8 cellular contexts compared by ENCODE assay signal in genomic region chr7:6447589-6448210, GRCh38. TPM values are rescaled to one million over a fixed set of nuclear protein-coding genes. Genes with fewer than 3 reads are reported as not detected.
DNase-seq lines count a peak whose midpoint lies in the region; ATAC-seq and TF ChIP-seq lines count a peak whose summit lies in the region.

DAGLB (minus strand) TSS chr7:6447954; CDS start chr7:6447842, 112 bp downstream.

- H3K4me1 ChIP-seq in DND-41 (ENCODE audit: insufficient read depth, low read length) = peaks cover 34% of the 10 kb centered on the region
- H3K4me1 ChIP-seq in GM23338 (ENCODE audit: insufficient read depth) = no peaks in the 10 kb centered on the region; the same call in 1 of the 2 replicates
- peaks cover 4 to 42% (median 9%) of the 10 kb centered on the region in 3 donors for H3K4me1 ChIP-seq in esophagus squamous epithelium

- ATAC-seq in DND-41 (ENCODE audit: insufficient read depth, low read depth) (peak; percentile 86), GM23338 (peak; percentile 86)

- peak within 1 kb of the TSS; percentile 92 for H3K4me3 Mint-ChIP-seq in GM23338

- peak in 3 of 4 donors; percentile 70 to 93 (median 89) for TF ChIP-seq POLR2A in esophagus squamous epithelium (IDR thresholded peaks at IDR 0.05)

- H3K9me3 Mint-ChIP-seq in GM23338 = peaks cover 5% of the 10 kb centered on the region; the same call in 1 of the 3 replicates

- H2AFZ ChIP-seq in DND-41 (ENCODE audit: low read depth, low read length) (peak within 1 kb of the TSS; percentile 94), GM23338 (peak within 1 kb of the TSS; percentile 87)

- H3K27me3 Mint-ChIP-seq in GM23338 (ENCODE audit: insufficient read depth, low read depth, poor library complexity) = peaks cover 14% of the 10 kb centered on the region

- H3K4me2 ChIP-seq in DND-41 (ENCODE audit: insufficient read depth, low read length) (peak within 1 kb of the TSS; percentile 97), GM23338 (peak within 1 kb of the TSS; percentile 77)

- H3K4me3 ChIP-seq in DND-41 (ENCODE audit: low read depth in 1 of 2, low read length in 2 of 2) = peak within 1 kb of the TSS; percentile 73 to 81
- H3K4me3 ChIP-seq in GM23338 = peak within 1 kb of the TSS; percentile 81
- H3K4me3 ChIP-seq in esophagus squamous epithelium = peak within 1 kb of the TSS; percentile 73 to 88 (median 74)

- intact Hi-C loops in esophagus squamous epithelium (cut with DNase I) = no loop called here

- H3K36me3 ChIP-seq in DND-41 (ENCODE audit: insufficient read depth, low read length) (peaks cover 28% of the 10 kb centered on the region), GM23338 (ENCODE audit: insufficient read depth) (peaks cover 26% of the 10 kb centered on the region), esophagus squamous epithelium (peaks cover 8 to 31% (median 11%) of the 10 kb centered on the region in 3 donors)

- no peaks in the 10 kb centered on the region for H3K9me2 ChIP-seq in GM23338 (ENCODE audit: insufficient read depth)

- DNase-seq in DND-41 = peak; percentile 94
- DNase-seq in GM23338 (ENCODE audit: low spot score) = peak; percentile 97
- DNase-seq in Kasumi-1 (lab: John Stamatoyannopoulos, UW) = peak; percentile 39
- peak; percentile 91 for DNase-seq in RKO (ENCODE audit: low spot score)
- peak; percentile 95 for DNase-seq in activated T-helper 1 cell treated with Interleukin-2 at 50 U/mL for 16 hours (ENCODE audit: low read depth)
- peak; percentile 40 for DNase-seq in esophagus squamous epithelium (lab: John Stamatoyannopoulos, UW)
- DNase-seq in myocyte (ENCODE audit: low read depth) = peak; percentile 97
- DNase-seq in stimulated activated CD8-positive, alpha-beta memory T cell treated with anti-CD3 and anti-CD28 coated beads, Interleukin-7, amount 100 ng/mL, for 4 hours (ENCODE audit: low read depth in 2 of 2) = peak; percentile 85 to 89

- H3F3A ChIP-seq in GM23338 (replicated peaks; ENCODE audit: low read depth) = 0 out of 2 replicates have a peak, but pooled peaks cover 8% of the 10 kb centered on the region

- no peaks in the 10 kb centered on the region for H3K27me3 ChIP-seq in DND-41 (ENCODE audit: insufficient read depth, low read length, poor library complexity)
- H3K27me3 ChIP-seq in GM23338 (ENCODE audit: insufficient read depth) = no peaks in the 10 kb centered on the region
- H3K27me3 ChIP-seq in esophagus squamous epithelium = no peaks in the 10 kb centered on the region

- H3K4me1 Mint-ChIP-seq in GM23338 = no peaks in the 10 kb centered on the region; the same call in 2 of the 3 replicates

- peaks cover 37% of the 10 kb centered on the region for H3K36me3 Mint-ChIP-seq in GM23338 (ENCODE audit: low read depth)

- H3K79me2 ChIP-seq in DND-41 (ENCODE audit: insufficient read depth, low read length) (peaks cover 51% of the 10 kb centered on the region), GM23338 (replicated peaks; ENCODE audit: insufficient read depth) (peaks cover 42% of the 10 kb centered on the region)

- H4K20me1 ChIP-seq in DND-41 (ENCODE audit: insufficient read depth, low read length) = no peaks in the 10 kb centered on the region
- H4K20me1 ChIP-seq in GM23338 (replicated peaks; ENCODE audit: insufficient read depth) = peaks cover 23% of the 10 kb centered on the region

- H3K27ac ChIP-seq in DND-41 (ENCODE audit: low read length) = peak within 1 kb of the TSS; percentile 81
- H3K27ac ChIP-seq in GM23338 (ENCODE audit: low read depth) = peak within 1 kb of the TSS; percentile 91
- H3K27ac ChIP-seq in esophagus squamous epithelium = peak within 1 kb of the TSS; percentile 90 to 96 (median 92)

- H3K9ac ChIP-seq in DND-41 (ENCODE audit: low read depth, low read length) = peak within 1 kb of the TSS; percentile 84

- H3K9me3 ChIP-seq in DND-41 (ENCODE audit: insufficient read depth, low read length, severe bottlenecking) (no peaks in the 10 kb centered on the region), esophagus squamous epithelium (no peaks in the 10 kb centered on the region)

- peak; percentile 12 for TF ChIP-seq CTCF in DND-41 (IDR thresholded peaks at IDR 0.05; ENCODE audit: borderline replicate concordance, extremely low read depth, low read length, poor library complexity, severe bottlenecking)
- TF ChIP-seq CTCF in GM23338 (conservative IDR thresholded peaks at IDR 0.05; ENCODE audit: low read depth in 2 of 2) = no peak
- peak in 2 of 6 experiments; percentile 3 to 40 for TF ChIP-seq CTCF in esophagus squamous epithelium (IDR thresholded peaks at IDR 0.05)

- 0% methylated on average over 13 to 52 of the region's 61 CpGs for WGBS in esophagus squamous epithelium, 2 donors

- peak within 1 kb of the TSS; percentile 94 for H3K27ac Mint-ChIP-seq in GM23338

TF ChIP-seq in GM23338, 12 proteins besides CTCF, POLR2A, EP300 and RAD21:
- no peak for TF ChIP-seq REST (IDR thresholded peaks at IDR 0.05; ENCODE audit: unreplicated experiment)
- peak; percentile 61 for TF ChIP-seq ETS1 (IDR thresholded peaks at IDR 0.05)
- no peak for TF ChIP-seq NANOG (IDR thresholded peaks at IDR 0.05; ENCODE audit: borderline replicate concordance)
- TF ChIP-seq POLR2AphosphoS5 (IDR thresholded peaks at IDR 0.05; ENCODE audit: low read depth) = peak; percentile 98

RNA-seq across cellular contexts. Expression of gene DAGLB, which starts in this region (rescaled TPM):
- 26.0 and 28.5 TPM in 2 replicates for total RNA-seq in GM23338 (2014; rRNA removed; shearing (Covaris generic))
- polyA plus RNA-seq in GM23338 (2016; fragmentation: Nextera tagmentation; extraction: Ambion mirVana) = 11.1 and 13.8 TPM in 2 replicates
- total RNA-seq in esophagus squamous epithelium (10 to 100 TPM in 3 of 4 donors, 1 to 10 TPM in 1; 7.1 to 12.4 (median 10.6) TPM), myocyte (27.7 and 31.3 TPM in 2 replicates)
- polyA plus RNA-seq in myocyte (2012) = 24.8 TPM

Comparison
In these comparisons a context has a peak if more than half of its experiments do, and no peak if none do; other contexts are left out.
1. Peak in every context shown above with its lines: DNase-seq, ATAC-seq, H3K4me3 ChIP-seq and H3K27ac ChIP-seq.
2. DNase-seq: peak in every context shown above with its lines; median percentile 97 in GM23338; 97 in myocyte; 95 in activated T-helper 1 cell treated with Interleukin-2 at 50 U/mL for 16 hours; 94 in DND-41; 91 in RKO; 87 in stimulated activated CD8-positive, alpha-beta memory T cell treated with anti-CD3 and anti-CD28 coated beads, Interleukin-7, amount 100 ng/mL, for 4 hours; 40 in esophagus squamous epithelium; 39 in Kasumi-1.